30 cellular contexts compared by ENCODE assay signal in the genomic region with DNA sequence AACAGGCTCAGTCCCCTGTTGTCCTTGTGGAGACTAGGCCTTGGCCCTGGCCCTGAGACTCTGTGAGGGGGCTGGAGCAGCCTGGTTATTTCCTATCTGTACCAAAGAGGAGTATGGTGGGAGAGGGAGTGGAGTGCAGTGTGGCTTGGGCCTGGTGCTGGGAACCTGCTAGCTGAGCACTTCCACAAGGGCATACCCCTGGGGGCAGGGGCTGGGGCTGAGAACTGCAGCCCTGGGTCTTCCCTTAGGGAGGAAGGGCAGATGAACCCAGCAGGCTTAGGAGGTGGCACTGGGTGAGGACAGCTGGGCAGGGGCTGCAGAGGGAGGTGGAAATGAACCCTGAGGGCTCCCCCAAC. TPM values are rescaled to one million over a fixed set of nuclear protein-coding genes. Genes with fewer than 3 reads are reported as not detected.
DNase-seq lines count a peak whose midpoint lies in the region; ATAC-seq and TF ChIP-seq lines count a peak whose summit lies in the region.
"Had no signal": no experiment of that assay in that cellular context is flagged by ENCODE, and none has a peak within 500 bp of the region (broad histone marks: within the 10 kb centered on the region; RNA-seq: fewer than 3 reads in every experiment).

No MANE protein-coding gene starts in this region.

- no peaks in the 10 kb centered on the region for H3K27me3 Mint-ChIP-seq in activated T-cell treated with anti-CD3 and anti-CD28 coated beads, Interleukin-2, amount 50 U/mL, for 72 hours (ENCODE audit: low read depth)
- no peaks in the 10 kb centered on the region for H3K27me3 Mint-ChIP-seq in activated T-cell treated with anti-CD3 and anti-CD28 coated beads, Interleukin-2, amount 50 U/mL, for 4 hours (ENCODE audit: low read depth)
- no peaks in the 10 kb centered on the region for H3K27me3 Mint-ChIP-seq in activated naive CD8-positive, alpha-beta T cell treated with anti-CD3 and anti-CD28 coated beads, Interleukin-2, amount 50 U/mL, for 24 hours
- no peaks in the 10 kb centered on the region for H3K27me3 Mint-ChIP-seq in natural killer cell (ENCODE audit: low read depth in 2 of 2)

- TF ChIP-seq CTCF in natural killer cell (IDR thresholded peaks at IDR 0.05), result no peak

- no peak for DNase-seq in activated T-cell treated with anti-CD3 and anti-CD28 coated beads, Interleukin-2, amount 50 U/mL, for 72 hours
- no peak for DNase-seq in activated T-cell treated with anti-CD3 and anti-CD28 coated beads, Interleukin-2, amount 50 U/mL, for 4 hours
- no peak for DNase-seq in activated naive CD8-positive, alpha-beta T cell treated with anti-CD3 and anti-CD28 coated beads, Interleukin-2, amount 50 U/mL, for 24 hours
- DNase-seq in natural killer cell, result no peak
- no peak for DNase-seq in anterior cingulate cortex (lab: John Stamatoyannopoulos, UW)
- DNase-seq in nucleus accumbens (lab: John Stamatoyannopoulos, UW), result no peak
- DNase-seq: activated CD4-positive, alpha-beta T cell treated with anti-CD3 and anti-CD28 coated beads, Interleukin-2, amount 50 U/mL, for 1 hour; CD8-positive, alpha-beta T cell; DMS 273 treated with DMSO at 0.1 percent for 48 hours; effector memory CD4-positive, alpha-beta T cell; EL; GM23248; IMR-90; NCI-H1092; NCI-H1694 treated with DMSO at 0.1 percent for 48 hours; NCI-H446 treated with DMSO at 0.1 percent for 48 hours; occipital lobe; psoas muscle; SIG-M5; stimulated activated CD4-positive, alpha-beta T cell treated with anti-CD3 and anti-CD28 coated beads, Interleukin-12 subunit alpha, Interleukin-12 subunit beta, amount 100 ng/mL, for 4 hours; stimulated activated CD4-positive, alpha-beta T cell treated with anti-CD3 and anti-CD28 coated beads, Interleukin-2, amount 100 ng/mL, for 48 hours; T-helper 9 cell; trophoblast cell; WERI-Rb-1 had no signal

- no peak overlapping the region for H3K4me3 Mint-ChIP-seq in activated T-cell treated with anti-CD3 and anti-CD28 coated beads, Interleukin-2, amount 50 U/mL, for 72 hours
- H3K4me3 Mint-ChIP-seq in activated T-cell treated with anti-CD3 and anti-CD28 coated beads, Interleukin-2, amount 50 U/mL, for 4 hours, result no peak overlapping the region
- no peak overlapping the region for H3K4me3 Mint-ChIP-seq in activated naive CD8-positive, alpha-beta T cell treated with anti-CD3 and anti-CD28 coated beads, Interleukin-2, amount 50 U/mL, for 24 hours
- peak overlapping the region; percentile 28 for H3K4me3 Mint-ChIP-seq in natural killer cell
- H3K4me3 Mint-ChIP-seq: CD8-positive, alpha-beta T cell had no signal

- no peaks in the 10 kb centered on the region for H3K36me3 Mint-ChIP-seq in activated T-cell treated with anti-CD3 and anti-CD28 coated beads, Interleukin-2, amount 50 U/mL, for 72 hours (ENCODE audit: insufficient read depth in 2 of 2)
- peaks cover 15% of the 10 kb centered on the region for H3K36me3 Mint-ChIP-seq in activated T-cell treated with anti-CD3 and anti-CD28 coated beads, Interleukin-2, amount 50 U/mL, for 4 hours (ENCODE audit: insufficient read depth)
- peaks cover 6% of the 10 kb centered on the region for H3K36me3 Mint-ChIP-seq in activated naive CD8-positive, alpha-beta T cell treated with anti-CD3 and anti-CD28 coated beads, Interleukin-2, amount 50 U/mL, for 24 hours (ENCODE audit: low read depth)
- H3K36me3 Mint-ChIP-seq in natural killer cell, result no peaks in the 10 kb centered on the region
- H3K36me3 Mint-ChIP-seq: activated naive CD4-positive, alpha-beta T cell treated with anti-CD3 and anti-CD28 coated beads, Interleukin-2, amount 50 U/mL, for 72 hours had no signal

- H3K9me3 Mint-ChIP-seq in activated T-cell treated with anti-CD3 and anti-CD28 coated beads, Interleukin-2, amount 50 U/mL, for 72 hours, result no peaks in the 10 kb centered on the region
- no peaks in the 10 kb centered on the region for H3K9me3 Mint-ChIP-seq in activated T-cell treated with anti-CD3 and anti-CD28 coated beads, Interleukin-2, amount 50 U/mL, for 4 hours
- H3K9me3 Mint-ChIP-seq in activated naive CD8-positive, alpha-beta T cell treated with anti-CD3 and anti-CD28 coated beads, Interleukin-2, amount 50 U/mL, for 24 hours, result no peaks in the 10 kb centered on the region
- H3K9me3 Mint-ChIP-seq in natural killer cell, result no peaks in the 10 kb centered on the region
- H3K9me3 Mint-ChIP-seq: activated naive CD4-positive, alpha-beta T cell treated with anti-CD3 and anti-CD28 coated beads, Interleukin-2, amount 50 U/mL, for 72 hours; activated T-helper 2 cell treated with anti-CD3 and anti-CD28 coated beads, Interferon-gamma antibody, Interleukin-2, Interleukin-4, amounts not matched to agents 10 μg/mL and 5 μg/mL and 100 μg/mL, durations not matched to agents 14 hours and 24 hours and 36 hours; CD8-positive, alpha-beta T cell had no signal

- intact Hi-C loops in natural killer cell (cut with micrococcal nuclease), result no loop called here

- peaks cover 35% of the 10 kb centered on the region for H3K4me1 Mint-ChIP-seq in activated T-cell treated with anti-CD3 and anti-CD28 coated beads, Interleukin-2, amount 50 U/mL, for 72 hours (ENCODE audit: low read depth)
- H3K4me1 Mint-ChIP-seq in activated T-cell treated with anti-CD3 and anti-CD28 coated beads, Interleukin-2, amount 50 U/mL, for 4 hours (ENCODE audit: low read depth), result peaks cover 24% of the 10 kb centered on the region
- H3K4me1 Mint-ChIP-seq in activated naive CD8-positive, alpha-beta T cell treated with anti-CD3 and anti-CD28 coated beads, Interleukin-2, amount 50 U/mL, for 24 hours, result peaks cover 25% of the 10 kb centered on the region
- H3K4me1 Mint-ChIP-seq in natural killer cell, result peaks cover 7 to 9% of the 10 kb centered on the region in 2 donors

- peak overlapping the region; percentile 20 for H3K27ac Mint-ChIP-seq in activated T-cell treated with anti-CD3 and anti-CD28 coated beads, Interleukin-2, amount 50 U/mL, for 72 hours
- peak overlapping the region; percentile 26 for H3K27ac Mint-ChIP-seq in activated naive CD8-positive, alpha-beta T cell treated with anti-CD3 and anti-CD28 coated beads, Interleukin-2, amount 50 U/mL, for 24 hours
- H3K27ac Mint-ChIP-seq in natural killer cell, result peak overlapping the region; percentile 41 to 62
- H3K27ac Mint-ChIP-seq: activated T-helper 2 cell treated with anti-CD3 and anti-CD28 coated beads, Interferon-gamma antibody, Interleukin-2, Interleukin-4, amounts not matched to agents 10 μg/mL and 5 μg/mL and 100 μg/mL, durations not matched to agents 14 hours and 24 hours and 36 hours had no signal

- ATAC-seq in activated T-cell treated with anti-CD3 and anti-CD28 coated beads, Interleukin-2, amount 50 U/mL, for 72 hours (replicated peaks in 1 of 2), result no peak
- no peak for ATAC-seq in activated T-cell treated with anti-CD3 and anti-CD28 coated beads, Interleukin-2, amount 50 U/mL, for 4 hours
- ATAC-seq in activated naive CD8-positive, alpha-beta T cell treated with anti-CD3 and anti-CD28 coated beads, Interleukin-2, amount 50 U/mL, for 24 hours, result no peak
- no peak for ATAC-seq in natural killer cell
- no peak for ATAC-seq in GM21717 (IDR thresholded peaks at IDR 0.05; ENCODE audit: unreplicated experiment)
- no peak for ATAC-seq in HG02798 (IDR thresholded peaks at IDR 0.05; ENCODE audit: poor library complexity, unreplicated experiment)
- ATAC-seq: activated naive CD4-positive, alpha-beta T cell treated with anti-CD3 and anti-CD28 coated beads, Interleukin-2, amount 50 U/mL, for 72 hours; CD8-positive, alpha-beta T cell; left lobe of liver; psoas muscle; sciatic nerve had no signal

RNA-seq across cellular contexts. Expression of a gene that starts 3.5 kb away (rescaled TPM):
- 1 to 10 TPM; 9.5 to 9.7 TPM for total RNA-seq in activated T-cell treated with anti-CD3 and anti-CD28 coated beads, Interleukin-2, amount 50 U/mL, for 72 hours
- 1 to 10 TPM; 6.2 to 7.1 (median 7.0) TPM for total RNA-seq in activated T-cell treated with anti-CD3 and anti-CD28 coated beads, Interleukin-2, amount 50 U/mL, for 4 hours
- total RNA-seq in natural killer cell, result 10 to 100 TPM in 2 of 3 donors, 1 to 10 TPM in 1; 9.8 to 16.7 (median 12.9) TPM

RNA-seq across cellular contexts. Expression of a gene that starts 26.5 kb away (rescaled TPM):
- 10 to 100 TPM; 20.8 to 21.9 TPM for total RNA-seq in activated T-cell treated with anti-CD3 and anti-CD28 coated beads, Interleukin-2, amount 50 U/mL, for 72 hours
- 10 to 100 TPM; 28.0 to 31.6 (median 31.5) TPM for total RNA-seq in activated T-cell treated with anti-CD3 and anti-CD28 coated beads, Interleukin-2, amount 50 U/mL, for 4 hours
- 10 to 100 TPM; 29.4 to 48.9 (median 41.8) TPM for total RNA-seq in natural killer cell
